ENCODE assay signal across 4 cellular contexts in the genomic region with DNA sequence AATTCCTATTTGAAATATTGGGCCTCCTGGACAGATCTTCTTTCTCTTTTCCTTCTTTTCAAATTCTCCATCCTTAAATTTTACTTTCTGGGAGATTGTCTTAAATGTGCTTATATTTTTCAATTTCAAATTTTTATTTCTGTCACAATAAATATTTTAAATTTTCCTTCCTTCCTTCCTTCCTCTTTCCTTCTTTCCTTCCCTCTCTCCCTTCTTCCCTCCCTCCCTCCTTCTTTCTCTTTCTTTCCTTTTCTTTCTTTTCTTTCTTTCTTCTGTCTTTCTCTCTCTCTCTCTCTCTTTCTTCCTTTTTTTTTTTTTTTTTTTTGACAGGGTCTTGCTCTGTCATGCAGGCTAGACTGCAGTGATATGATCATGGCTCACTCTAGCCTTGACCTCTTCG. TPM values are rescaled to one million over a fixed set of nuclear protein-coding genes. Genes with fewer than 3 reads are reported as not detected.
"Had no signal": no experiment of that assay in that cellular context is flagged by ENCODE, and none has a peak within 500 bp of the region (broad histone marks: within the 10 kb centered on the region; RNA-seq: fewer than 3 reads in every experiment).

No MANE protein-coding gene starts in this region.

- FAIRE-seq: G401.6 had no signal

- ATAC-seq: GM12878 had no signal

- DNase-seq: GDM1, GF-D8 had no signal

- H3K4me3 ChIP-seq: GM12878 had no signal

RNA-seq across cellular contexts. Expression of gene SRSF12, which starts 54.0 kb away (rescaled TPM):
- total RNA-seq: GM12878 had no signal
